ENCODE assay signal across 1 cellular context in the genomic region with DNA sequence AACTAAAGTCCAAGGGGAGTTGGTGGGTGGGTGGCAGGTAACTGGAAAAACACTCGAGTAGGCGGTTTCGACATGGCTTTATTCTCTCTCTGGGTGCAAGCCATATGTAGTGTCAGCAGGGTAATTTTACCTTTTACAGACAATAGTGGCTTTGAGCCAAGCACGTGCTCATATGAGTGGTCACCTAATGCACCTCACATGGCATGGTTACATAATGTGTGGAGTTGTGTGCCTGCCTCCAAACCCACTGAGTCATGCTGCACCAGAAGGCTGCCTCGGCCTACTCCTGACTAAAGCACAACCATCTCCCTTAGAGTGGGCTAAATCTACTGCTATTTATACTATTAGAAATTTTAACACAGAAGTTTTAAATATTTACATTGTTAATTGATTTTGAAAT.
A peak's percentile ranks its signal among the peaks of the same experiment; 100 is the strongest.
TF ChIP-seq lines count a peak whose summit lies in the region.

No MANE protein-coding gene starts in this region.

TF ChIP-seq in K562, 482 proteins besides CTCF, POLR2A, EP300 and RAD21:
- TF ChIP-seq, protein P1, sequence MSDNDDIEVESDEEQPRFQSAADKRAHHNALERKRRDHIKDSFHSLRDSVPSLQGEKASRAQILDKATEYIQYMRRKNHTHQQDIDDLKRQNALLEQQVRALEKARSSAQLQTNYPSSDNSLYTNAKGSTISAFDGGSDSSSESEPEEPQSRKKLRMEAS (CRISPR knock-in tag; IDR thresholded peaks at IDR 0.05) = peak; percentile 31; the same call in 1 of the 2 replicates
- no peak for TF ChIP-seq ZEB2 (IDR thresholded peaks at IDR 0.05)
- peak; percentile 63 for TF ChIP-seq SOX6 (IDR thresholded peaks at IDR 0.05)
- TF ChIP-seq ZNF445 (CRISPR knock-in tag; IDR thresholded peaks at IDR 0.05; ENCODE audit: low read depth) = no peak
- TF ChIP-seq, protein P2, sequence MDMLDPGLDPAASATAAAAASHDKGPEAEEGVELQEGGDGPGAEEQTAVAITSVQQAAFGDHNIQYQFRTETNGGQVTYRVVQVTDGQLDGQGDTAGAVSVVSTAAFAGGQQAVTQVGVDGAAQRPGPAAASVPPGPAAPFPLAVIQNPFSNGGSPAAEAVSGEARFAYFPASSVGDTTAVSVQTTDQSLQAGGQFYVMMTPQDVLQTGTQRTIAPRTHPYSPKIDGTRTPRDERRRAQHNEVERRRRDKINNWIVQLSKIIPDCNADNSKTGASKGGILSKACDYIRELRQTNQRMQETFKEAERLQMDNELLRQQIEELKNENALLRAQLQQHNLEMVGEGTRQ (CRISPR knock-in tag; IDR thresholded peaks at IDR 0.05) = 0 out of 2 replicates have a peak, but pooled peaks have one; percentile 1
- no peak for TF ChIP-seq ZNF197 (CRISPR knock-in tag; IDR thresholded peaks at IDR 0.05; ENCODE audit: low read depth)
- no peak for TF ChIP-seq MIER1 (IDR thresholded peaks at IDR 0.05; ENCODE audit: low read depth)
- TF ChIP-seq NFIC (IDR thresholded peaks at IDR 0.05) = peak; percentile 65
- peak; percentile 79 for TF ChIP-seq BHLHE40 (IDR thresholded peaks at IDR 0.05; ENCODE audit: low read length)
- no peak for TF ChIP-seq GTF2F1 (IDR thresholded peaks at IDR 0.05; ENCODE audit: low read depth, low read length)
- 0 out of 2 replicates have a peak, but pooled peaks have one; percentile 9 for TF ChIP-seq NFE2 (IDR thresholded peaks at IDR 0.05; ENCODE audit: low read depth)
- TF ChIP-seq ZNF143 (CRISPR knock-in tag; IDR thresholded peaks at IDR 0.05) = no peak
